ENCODE assay signal across 18 cellular contexts in genomic region chr1:25912076-25912831, GRCh38. TPM values are rescaled to one million over a fixed set of nuclear protein-coding genes. Genes with fewer than 3 reads are reported as not detected.
DNase-seq lines count a peak whose midpoint lies in the region; ATAC-seq, FAIRE-seq and TF ChIP-seq lines count a peak whose summit lies in the region.
"Had no signal": no experiment of that assay in that cellular context is flagged by ENCODE, and none has a peak within 500 bp of the region (broad histone marks: within the 10 kb centered on the region; RNA-seq: fewer than 3 reads in every experiment).

No MANE protein-coding gene starts in this region.

- POLR2A ChIA-PET in IMR-90 (lab: Charles Lee; ENCODE audit: unreplicated experiment): no interaction called here

- in situ Hi-C loops in IMR-90 (cut with MboI; ENCODE audit: low sequenced_read_pairs): no loop called here
- in situ Hi-C loops in astrocyte of the cerebellum (cut with HindIII; ENCODE audit: low sequenced_read_pairs): no loop called here

- H3K9ac ChIP-seq in IMR-90 (ENCODE audit: low read depth, low read length): no peak overlapping the region

- CTCF ChIA-PET in IMR-90 (lab: Yijun Ruan, JAX): interaction anchor here (1.2 to 1.4 kb wide), 2 partner anchors 11 to 16 kb away, joined by 3 to 7 read pairs; no protein-coding TSS in a partner anchor

- no peak for FAIRE-seq in GM12892 (lab: Jason Lieb, UNC)

- peak overlapping the region; percentile 83; the same call in 1 of the 2 replicates for H3K18ac ChIP-seq in IMR-90 (ENCODE audit: low read depth, low read length)

- TF ChIP-seq POLR2A in IMR-90 (IDR thresholded peaks at IDR 0.05; ENCODE audit: low read depth, low read length): no peak
- no peak for TF ChIP-seq POLR2A in GM12892 (IDR thresholded peaks at IDR 0.05; ENCODE audit: low read depth, low read length)

- H3K4me3 ChIP-seq in IMR-90 (ENCODE audit: insufficient read depth, low read depth, low read length) (no peak overlapping the region), astrocyte of the cerebellum (ENCODE audit: low read depth, low read length) (no peak overlapping the region)
- H3K4me3 ChIP-seq: adrenal gland, spleen had no signal

- H2BK15ac ChIP-seq in IMR-90 (ENCODE audit: low read depth, low read length): peak overlapping the region; percentile 86; the same call in 2 of the 3 replicates

- no peaks in the 10 kb centered on the region for H3K9me3 ChIP-seq in IMR-90 (ENCODE audit: control insufficient read depth, insufficient read depth, low read length)
- H3K9me3 ChIP-seq: adrenal gland, BE2C, spleen had no signal

- dilution Hi-C loops in IMR-90 (cut with HindIII; ENCODE audit: low sequenced_read_pairs, unreplicated experiment): no loop called here

- no CpG with 5 or more reads among the region's 5 CpGs for WGBS in IMR-90 (ENCODE audit: extremely low coverage in 2 of 2, insufficient read length in 1 of 2), 2 experiments

- H3K27ac Mint-ChIP-seq in stimulated activated naive B cell treated with anti-CD40 and anti-IgM and Interleukin-4, amounts not matched to agents 10 μg/mL and 1 μg/mL and 100 μg/mL, for 72 hours: no peak overlapping the region
- H3K27ac Mint-ChIP-seq: activated CD4-positive, alpha-beta T cell treated with anti-CD3 and anti-CD28 coated beads for 36 hours; T-helper 2 cell treated with Interferon-gamma antibody and Interleukin-4, amounts not matched to agents 5 μg/mL and 100 μg/mL, for 36 hours had no signal

- H3K4me1 ChIP-seq in IMR-90 (ENCODE audit: control insufficient read depth, insufficient read depth, low read length): peaks cover 5% of the 10 kb centered on the region; the same call in 1 of the 2 replicates
- H3K4me1 ChIP-seq: adrenal gland, BE2C had no signal

- DNase-seq in AG08396 (ENCODE audit: low spot score): peak; percentile 68
- peak; percentile 89 for DNase-seq in IMR-90
- peak; percentile 28 for DNase-seq in astrocyte of the cerebellum (ENCODE audit: low read depth)
- peak; percentile 70 for DNase-seq in glomerular visceral epithelial cell (ENCODE audit: extremely low spot score)
- no peak for DNase-seq in GM12892 (ENCODE audit: insufficient read length)
- DNase-seq in stimulated activated CD4-positive, alpha-beta T cell treated with anti-CD3 and anti-CD28 coated beads, Interleukin-4, amount 100 ng/mL, for 1 hour: no peak
- no peak for DNase-seq in stimulated activated naive B cell treated with anti-CD40 and anti-IgM and Interleukin-4, amounts not matched to agents 10 μg/mL and 1 μg/mL and 100 μg/mL, for 72 hours
- DNase-seq: activated CD4-positive, alpha-beta T cell treated with anti-CD3 and anti-CD28 coated beads for 36 hours; activated T-cell treated with anti-CD3 and anti-CD28 coated beads, Interleukin-2, amount 50 U/mL, for 1 hour; adrenal gland; BE2C; foreskin melanocyte; NCI-H2029 treated with DMSO at 0.1 percent for 48 hours; occipital lobe; Right ventricle myocardium superior; spleen had no signal

- BruUV-seq in IMR-90 (replicated peaks; lab: Mats Ljungman, UMichigan): no TSS peak

- H2BK5ac ChIP-seq in IMR-90 (ENCODE audit: low read depth, low read length, poor library complexity, severe bottlenecking): peak overlapping the region; percentile 93

- H3K27ac ChIP-seq in IMR-90 (ENCODE audit: insufficient read depth, low read length): peak overlapping the region; percentile 39; the same call in 1 of the 2 replicates
- H3K27ac ChIP-seq: adrenal gland, spleen had no signal

- peak overlapping the region; percentile 69; the same call in 1 of the 2 replicates for H3K23ac ChIP-seq in IMR-90 (ENCODE audit: low read depth, low read length)

- peak overlapping the region; percentile 85; the same call in 1 of the 2 replicates for H3K4ac ChIP-seq in IMR-90 (ENCODE audit: low read depth, low read length)

- peaks cover 10 to 18% of the 10 kb centered on the region in 2 donors for H3K4me1 Mint-ChIP-seq in stimulated activated naive B cell treated with anti-CD40 and anti-IgM and Interleukin-4, amounts not matched to agents 10 μg/mL and 1 μg/mL and 100 μg/mL, for 72 hours
- H3K4me1 Mint-ChIP-seq: activated CD4-positive, alpha-beta T cell treated with anti-CD3 and anti-CD28 coated beads for 36 hours had no signal

- H3K9me1 ChIP-seq in IMR-90 (ENCODE audit: insufficient read depth, low read length): peaks cover 9% of the 10 kb centered on the region; the same call in 1 of the 2 replicates

- H4K8ac ChIP-seq in IMR-90 (ENCODE audit: low read depth in 2 of 2, low read length in 2 of 2): peak overlapping the region; percentile 31 to 65

- peak overlapping the region; percentile 81 for H3K14ac ChIP-seq in IMR-90 (replicated peaks; ENCODE audit: low read depth, low read length)

- H3K27me3 Mint-ChIP-seq in stimulated activated naive B cell treated with anti-CD40 and anti-IgM and Interleukin-4, amounts not matched to agents 10 μg/mL and 1 μg/mL and 100 μg/mL, for 72 hours: no peaks in the 10 kb centered on the region
- H3K27me3 Mint-ChIP-seq: activated CD4-positive, alpha-beta T cell treated with anti-CD3 and anti-CD28 coated beads for 36 hours had no signal

- H3K4me3 Mint-ChIP-seq in stimulated activated naive B cell treated with anti-CD40 and anti-IgM and Interleukin-4, amounts not matched to agents 10 μg/mL and 1 μg/mL and 100 μg/mL, for 72 hours: no peak overlapping the region
- H3K4me3 Mint-ChIP-seq: activated CD4-positive, alpha-beta T cell treated with anti-CD3 and anti-CD28 coated beads for 36 hours; T-helper 2 cell treated with Interferon-gamma antibody and Interleukin-4, amounts not matched to agents 5 μg/mL and 100 μg/mL, for 36 hours had no signal

- peaks cover 0 to 3% of the 10 kb centered on the region in 2 donors for H3K9me3 Mint-ChIP-seq in stimulated activated naive B cell treated with anti-CD40 and anti-IgM and Interleukin-4, amounts not matched to agents 10 μg/mL and 1 μg/mL and 100 μg/mL, for 72 hours
- H3K9me3 Mint-ChIP-seq: T-helper 2 cell treated with Interferon-gamma antibody and Interleukin-4, amounts not matched to agents 5 μg/mL and 100 μg/mL, for 36 hours had no signal

- H3K79me1 ChIP-seq in IMR-90 (ENCODE audit: low read depth in 1 of 2, low read length in 2 of 2): peaks cover 0 to 3% of the 10 kb centered on the region in 2 experiments; a peak in 1 of 4 replicates

- intact Hi-C loops in IMR-90 (cut with micrococcal nuclease): no loop called here

- peak overlapping the region; percentile 56 for H2AK9ac ChIP-seq in IMR-90 (replicated peaks; ENCODE audit: low read depth, low read length, poor library complexity)

- peak overlapping the region; percentile 73; the same call in 1 of the 2 replicates for H3K4me2 ChIP-seq in IMR-90 (ENCODE audit: low read depth, low read length)

- H2BK20ac ChIP-seq in IMR-90 (ENCODE audit: low read depth, low read length): peak overlapping the region; percentile 94

- TF ChIP-seq RAD21 in IMR-90 (IDR thresholded peaks at IDR 0.05; ENCODE audit: low read length): no peak

- ATAC-seq in IMR-90 (ENCODE audit: low read depth): peak; percentile 92
- no peak for ATAC-seq in GM19351 (IDR thresholded peaks at IDR 0.05; ENCODE audit: unreplicated experiment)
- ATAC-seq in stimulated activated naive B cell treated with anti-CD40 and anti-IgM and Interleukin-4, amounts not matched to agents 10 μg/mL and 1 μg/mL and 100 μg/mL, for 72 hours (replicated peaks): no peak
- ATAC-seq: activated CD4-positive, alpha-beta T cell treated with anti-CD3 and anti-CD28 coated beads for 36 hours had no signal

- no peaks in the 10 kb centered on the region for H3K27me3 ChIP-seq in IMR-90 (ENCODE audit: control insufficient read depth, insufficient read depth, low read length)
- H3K27me3 ChIP-seq: adrenal gland, BE2C, spleen had no signal

- TF ChIP-seq CTCF in IMR-90 (conservative IDR thresholded peaks at IDR 0.05; ENCODE audit: low read depth, low read length) (no peak), astrocyte of the cerebellum (IDR thresholded peaks at IDR 0.05; ENCODE audit: low read depth, low read length, missing control alignments) (no peak)

- H3K36me3 ChIP-seq in IMR-90 (ENCODE audit: control insufficient read depth, insufficient read depth, low read length): no peaks in the 10 kb centered on the region
- H3K36me3 ChIP-seq: adrenal gland, BE2C, spleen had no signal

- peak overlapping the region; percentile 86 for H2AK5ac ChIP-seq in IMR-90 (ENCODE audit: low read depth, low read length)

- H4K20me1 ChIP-seq in IMR-90 (ENCODE audit: insufficient read depth, low read length): no peaks in the 10 kb centered on the region

- H3K36me3 Mint-ChIP-seq in stimulated activated naive B cell treated with anti-CD40 and anti-IgM and Interleukin-4, amounts not matched to agents 10 μg/mL and 1 μg/mL and 100 μg/mL, for 72 hours: no peaks in the 10 kb centered on the region

- peak overlapping the region; percentile 78 for H2AFZ ChIP-seq in IMR-90 (replicated peaks; ENCODE audit: low read length, poor library complexity)

- H4K91ac ChIP-seq in IMR-90 (ENCODE audit: insufficient read depth, low read depth, low read length): peak overlapping the region; percentile 74

- no peak overlapping the region for H3K56ac ChIP-seq in IMR-90 (ENCODE audit: extremely low read depth, insufficient read depth, low read length)

- peak overlapping the region; percentile 37; the same call in 1 of the 2 replicates for H4K5ac ChIP-seq in IMR-90 (ENCODE audit: low read depth, low read length)

- peak overlapping the region; percentile 89 for H2BK120ac ChIP-seq in IMR-90 (ENCODE audit: low read depth, low read length)

TF ChIP-seq in IMR-90, 13 proteins besides CTCF, POLR2A, EP300 and RAD21 (continues in another document):
- TF ChIP-seq CEBPB (IDR thresholded peaks at IDR 0.05; ENCODE audit: low read depth, low read length): peak; percentile 38; the same call in 1 of the 2 replicates
- TF ChIP-seq RFX5 (IDR thresholded peaks at IDR 0.05; ENCODE audit: low read depth, low read length): no peak

RNA-seq across cellular contexts. Expression of gene STMN1, which starts 6.0 kb away (rescaled TPM):
- total RNA-seq in IMR-90 (2012; rRNA removed): 93.0 and 194 TPM in 2 replicates
- 179 and 273 TPM in 2 replicates for polyA plus RNA-seq in IMR-90 (2012; rRNA removed)
- polyA plus RNA-seq in IMR-90 (2012; cell fraction: cytosol; rRNA removed): 28.5 and 67.8 TPM in 2 replicates
- 11.0 and 55.5 TPM in 2 replicates for polyA plus RNA-seq in IMR-90 (2012; cell fraction: nucleus; rRNA removed; ENCODE audit: low replicate concordance)
- 335 TPM for polyA plus RNA-seq in GM12892 (2012; ENCODE audit: missing spikeins)

RNA-seq across cellular contexts. Expression of gene PAQR7, which starts 36.7 kb away (rescaled TPM):
- 8.3 and 9.0 TPM in 2 replicates for total RNA-seq in IMR-90 (2012; rRNA removed)
- polyA plus RNA-seq in IMR-90 (2012; rRNA removed): 12.0 and 12.9 TPM in 2 replicates
- polyA plus RNA-seq in IMR-90 (2012; cell fraction: cytosol; rRNA removed): 7.6 and 16.9 TPM in 2 replicates
- 33.3 and 47.8 TPM in 2 replicates for polyA plus RNA-seq in IMR-90 (2012; cell fraction: nucleus; rRNA removed; ENCODE audit: low replicate concordance)
- polyA plus RNA-seq in GM12892 (2012; ENCODE audit: missing spikeins): 6.6 TPM

RNA-seq across cellular contexts. Expression of gene AUNIP, which starts 53.0 kb away (rescaled TPM):
- total RNA-seq in IMR-90 (2012; rRNA removed): 3.9 and 5.0 TPM in 2 replicates
- 2.2 and 2.4 TPM in 2 replicates for polyA plus RNA-seq in IMR-90 (2012; rRNA removed)
- 0.52 and 0.65 TPM in 2 replicates for polyA plus RNA-seq in IMR-90 (2012; cell fraction: cytosol; rRNA removed)
- 0.39 and 0.96 TPM in 2 replicates for polyA plus RNA-seq in IMR-90 (2012; cell fraction: nucleus; rRNA removed; ENCODE audit: low replicate concordance)
- polyA plus RNA-seq in GM12892 (2012; ENCODE audit: missing spikeins): 4.7 TPM

Comparison
In these comparisons a context has a peak if more than half of its experiments do, and no peak if none do; other contexts are left out.
1. DNase-seq: peak in AG08396 (single experiment), IMR-90 (single experiment), astrocyte of the cerebellum (single experiment) and glomerular visceral epithelial cell (single experiment); none in GM12892 (single experiment), stimulated activated CD4-positive, alpha-beta T cell treated with anti-CD3 and anti-CD28 coated beads, Interleukin-4, amount 100 ng/mL, for 1 hour (single experiment) and stimulated activated naive B cell treated with anti-CD40 and anti-IgM and Interleukin-4, amounts not matched to agents 10 μg/mL and 1 μg/mL and 100 μg/mL, for 72 hours (single experiment).